Comparison of ENCODE assay signal across 8 cellular contexts in the genomic region with DNA sequence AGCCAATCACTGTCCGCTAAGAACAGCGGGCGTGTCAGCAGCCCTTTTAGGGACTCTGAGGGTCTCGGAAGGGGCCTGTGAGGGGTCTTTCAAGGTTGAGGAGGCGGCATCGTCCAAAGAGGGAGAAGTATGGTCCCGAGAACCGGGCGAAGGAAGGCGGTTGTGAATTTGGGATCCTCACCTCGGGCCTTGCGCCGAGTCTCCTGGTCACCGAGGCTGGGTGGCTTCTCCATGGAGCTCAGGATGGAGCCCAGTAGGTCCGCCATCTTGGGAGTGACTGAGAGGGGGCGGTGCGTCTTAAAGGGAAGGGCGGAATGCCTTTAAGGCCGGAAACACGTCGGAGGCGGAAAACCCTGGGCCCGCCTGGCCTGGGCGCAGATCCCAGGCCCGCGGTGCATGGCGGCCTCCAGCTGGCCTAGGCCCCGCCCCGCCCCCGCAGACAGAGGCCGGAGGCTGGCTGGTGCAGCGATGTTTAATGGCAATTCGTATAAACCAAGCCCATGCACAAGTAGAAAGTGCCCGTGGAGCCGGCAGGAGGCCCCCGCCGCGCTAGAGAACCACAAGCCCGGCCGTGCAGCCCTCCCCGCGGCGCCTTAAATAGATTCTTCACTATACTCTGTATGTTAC. TPM values are rescaled to one million over a fixed set of nuclear protein-coding genes. Genes with fewer than 3 reads are reported as not detected.
DNase-seq lines count a peak whose midpoint lies in the region; ATAC-seq, FAIRE-seq and TF ChIP-seq lines count a peak whose summit lies in the region.

A gene with protein sequence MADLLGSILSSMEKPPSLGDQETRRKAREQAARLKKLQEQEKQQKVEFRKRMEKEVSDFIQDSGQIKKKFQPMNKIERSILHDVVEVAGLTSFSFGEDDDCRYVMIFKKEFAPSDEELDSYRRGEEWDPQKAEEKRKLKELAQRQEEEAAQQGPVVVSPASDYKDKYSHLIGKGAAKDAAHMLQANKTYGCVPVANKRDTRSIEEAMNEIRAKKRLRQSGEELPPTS (minus strand): TSS at position 279 of the 627 bp plus-strand sequence. CDS start 13 bp downstream, at position 266.

- CTCF ChIA-PET in endothelial cell of umbilical vein (lab: Charles Lee) = interaction anchor here (1.0 to 4.5 kb wide), 11 partner anchors 11 to 257 kb away, joined by 3 to 40 read pairs (median 6); a partner anchor contains a TSS

- H3K9ac ChIP-seq in HUES64 (ENCODE audit: low read depth, low read length) = peak within 1 kb of the TSS; percentile 88
- peak within 1 kb of the TSS; percentile 86 for H3K9ac ChIP-seq in OCI-LY3 (ENCODE audit: low read length)
- H3K9ac ChIP-seq in endothelial cell of umbilical vein (replicated peaks; ENCODE audit: extremely low read depth, insufficient read depth, low read length) = peak within 1 kb of the TSS; percentile 71

- under 1% methylated on average over 43 of the region's 43 CpGs for whole genome bisulfite sequencing in HUES64

- H3K9me3 ChIP-seq in HUES64 (ENCODE audit: insufficient read depth, low read depth, low read length) (no peaks in the 10 kb centered on the region), OCI-LY3 (ENCODE audit: insufficient read depth, low read length) (no peaks in the 10 kb centered on the region), endothelial cell of umbilical vein (replicated peaks; ENCODE audit: control insufficient read depth, insufficient read depth, low read length) (no peaks in the 10 kb centered on the region), mononuclear cell (ENCODE audit: low read depth, low read length) (no peaks in the 10 kb centered on the region)

- H3K79me2 ChIP-seq in OCI-LY3 (ENCODE audit: low read length) = peaks cover 14% of the 10 kb centered on the region
- H3K79me2 ChIP-seq in endothelial cell of umbilical vein (ENCODE audit: control insufficient read depth, insufficient read depth, low read length) = peaks cover 9% of the 10 kb centered on the region

- H4K20me1 ChIP-seq in OCI-LY3 (ENCODE audit: insufficient read depth, low read length) (no peaks in the 10 kb centered on the region), endothelial cell of umbilical vein (replicated peaks; ENCODE audit: control insufficient read depth, extremely low read depth, insufficient read depth, low read length) (no peaks in the 10 kb centered on the region)

- H3K4me2 ChIP-seq in OCI-LY3 (ENCODE audit: low read length) = peak within 1 kb of the TSS; percentile 98
- peak within 1 kb of the TSS; percentile 85 for H3K4me2 ChIP-seq in endothelial cell of umbilical vein (ENCODE audit: insufficient read depth, low read length)

- TSS peak; percentile 71 for BruUV-seq in endothelial cell of umbilical vein (replicated peaks; lab: Mats Ljungman, UMichigan)

- no peaks in the 10 kb centered on the region for H3K27me3 ChIP-seq in HUES64 (ENCODE audit: insufficient read depth, low read length)
- H3K27me3 ChIP-seq in OCI-LY3 (ENCODE audit: low read depth, low read length) = no peaks in the 10 kb centered on the region
- no peaks in the 10 kb centered on the region for H3K27me3 ChIP-seq in endothelial cell of umbilical vein (ENCODE audit: control insufficient read depth in 2 of 2, insufficient read depth in 2 of 2, low read length in 2 of 2)
- no peaks in the 10 kb centered on the region for H3K27me3 ChIP-seq in mononuclear cell (ENCODE audit: insufficient read depth, low read length)

- intact Hi-C loops in endothelial cell of umbilical vein (cut with micrococcal nuclease) = loop anchor here (1.0 kb wide), 4 partner anchors 19 to 58 kb away; a partner anchor contains a TSS

- H3K36me3 ChIP-seq in HUES64 (ENCODE audit: insufficient read depth, low read length) (peaks cover 6% of the 10 kb centered on the region), OCI-LY3 (replicated peaks; ENCODE audit: low read depth, low read length) (peaks cover 17% of the 10 kb centered on the region), endothelial cell of umbilical vein (ENCODE audit: control insufficient read depth in 2 of 2, extremely low read depth in 1 of 2, insufficient read depth in 2 of 2, low read length in 2 of 2) (peaks cover 4 to 18% of the 10 kb centered on the region in 2 experiments)

- H3K4me1 ChIP-seq in HUES64 (ENCODE audit: insufficient read depth, low read length) = peaks cover 11% of the 10 kb centered on the region; the same call in 1 of the 2 replicates
- peaks cover 18% of the 10 kb centered on the region for H3K4me1 ChIP-seq in OCI-LY3 (ENCODE audit: low read length)
- H3K4me1 ChIP-seq in endothelial cell of umbilical vein (ENCODE audit: control insufficient read depth, extremely low read depth, insufficient read depth, low read length) = peaks cover 24% of the 10 kb centered on the region
- peaks cover 45% of the 10 kb centered on the region for H3K4me1 ChIP-seq in mononuclear cell (ENCODE audit: insufficient read depth, low read length)

- dilution Hi-C loops in endothelial cell of umbilical vein (cut with MboI; ENCODE audit: extremely low pct_ligation_motif_present, low sequenced_read_pairs) = no loop called here

- no peak for FAIRE-seq in D721Med (lab: Jason Lieb, UNC)
- no peak for FAIRE-seq in endothelial cell of umbilical vein (lab: Jason Lieb, UNC)

- peak; percentile 89 for DNase-seq in D721Med (ENCODE audit: insufficient read length, low spot score)
- peak; percentile 96 for DNase-seq in activated CD8-positive, alpha-beta memory T cell treated with anti-CD3 and anti-CD28 coated beads, Interleukin-2, amount 50 U/mL, for 48 hours
- DNase-seq in endothelial cell of umbilical vein (ENCODE audit: low read depth, low spot score) = peak; percentile 99
- DNase-seq in stimulated activated CD8-positive, alpha-beta memory T cell treated with anti-CD3 and anti-CD28 coated beads, Interleukin-2, amount 100 ng/mL, for 48 hours (ENCODE audit: low read depth in 2 of 2) = peak; percentile 90

- no peaks in the 10 kb centered on the region for H3K9me1 ChIP-seq in endothelial cell of umbilical vein (replicated peaks; ENCODE audit: control insufficient read depth, extremely low read depth, insufficient read depth, low read length)

- H2AFZ ChIP-seq in OCI-LY3 (ENCODE audit: low read depth, low read length) (peak within 1 kb of the TSS; percentile 61; the same call in 1 of the 2 replicates), endothelial cell of umbilical vein (ENCODE audit: low read depth, low read length) (peak within 1 kb of the TSS; percentile 45)

- H3K4me3 ChIP-seq in HUES64 (ENCODE audit: low read length) (peak within 1 kb of the TSS; percentile 73), OCI-LY3 (ENCODE audit: low read length) (peak within 1 kb of the TSS; percentile 99), endothelial cell of umbilical vein (replicated peaks in 1 of 3; ENCODE audit: insufficient read depth in 1 of 3, low read depth in 1 of 3, low read length in 3 of 3) (peak within 1 kb of the TSS; percentile 20 to 87 (median 63)), mononuclear cell (ENCODE audit: low read length) (peak within 1 kb of the TSS; percentile 88)

- TF ChIP-seq CTCF in D721Med (IDR thresholded peaks at IDR 0.05; ENCODE audit: insufficient read depth, missing control alignments) (no peak), OCI-LY3 (IDR thresholded peaks at IDR 0.05; ENCODE audit: low read depth, low read length) (no peak), endothelial cell of umbilical vein (IDR thresholded peaks at IDR 0.05; ENCODE audit: extremely low read depth in 1 of 2, insufficient read depth in 1 of 2, low read depth in 1 of 2, low read length in 2 of 2) (no peak)

- TF ChIP-seq POLR2A in endothelial cell of umbilical vein (IDR thresholded peaks at IDR 0.05; ENCODE audit: low read depth, low read length) = peak; percentile 95

- H3K27ac ChIP-seq in HUES64 (ENCODE audit: low read depth, low read length) (peak within 1 kb of the TSS; percentile 95), OCI-LY3 (ENCODE audit: low read length) (peak within 1 kb of the TSS; percentile 99), endothelial cell of umbilical vein (ENCODE audit: insufficient read depth, low read depth, low read length) (peak within 1 kb of the TSS; percentile 69)

- POLR2A ChIA-PET in endothelial cell of umbilical vein (lab: Charles Lee) = interaction anchor here (0.6 to 2.6 kb wide), 9 partner anchors 14 to 155 kb away, joined by 3 to 18 read pairs (median 5); a partner anchor contains a TSS

- peak; percentile 51 for ATAC-seq in GM21515 (IDR thresholded peaks at IDR 0.05; ENCODE audit: unreplicated experiment)

TF ChIP-seq in endothelial cell of umbilical vein, 7 proteins besides CTCF, POLR2A, EP300 and RAD21:
- TF ChIP-seq, protein P1, sequence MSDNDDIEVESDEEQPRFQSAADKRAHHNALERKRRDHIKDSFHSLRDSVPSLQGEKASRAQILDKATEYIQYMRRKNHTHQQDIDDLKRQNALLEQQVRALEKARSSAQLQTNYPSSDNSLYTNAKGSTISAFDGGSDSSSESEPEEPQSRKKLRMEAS (IDR thresholded peaks at IDR 0.05; ENCODE audit: insufficient read depth, insufficient read length) = peak; percentile 52
- TF ChIP-seq EZH2 (IDR thresholded peaks at IDR 0.05; ENCODE audit: borderline replicate concordance, low read depth, low read length, severe bottlenecking) = no peak
- TF ChIP-seq POLR2AphosphoS5 (IDR thresholded peaks at IDR 0.05; ENCODE audit: insufficient read depth, low read depth, low read length) = peak; percentile 85
TF ChIP-seq in endothelial cell of umbilical vein: peak in this region for 2.

RNA-seq across cellular contexts. Expression of the gene that starts here (rescaled TPM):
- 73.1 TPM for polyA plus RNA-seq in HUES64 (2013, experiment 1 of 2)
- polyA plus RNA-seq in HUES64 (2013, experiment 2 of 2) = 89.2 TPM
- total RNA-seq in endothelial cell of umbilical vein (65.1 and 75.2 TPM in 2 replicates), mononuclear cell (30.4 TPM)
- polyA plus RNA-seq in endothelial cell of umbilical vein = 58.4 and 68.6 TPM in 2 replicates
- 107 and 110 TPM in 2 replicates for polyA plus RNA-seq in endothelial cell of umbilical vein (2011; cell fraction: cytosol; rRNA removed)
- 80.7 and 94.6 TPM in 2 replicates for polyA plus RNA-seq in endothelial cell of umbilical vein (2011; cell fraction: nucleus; rRNA removed)
- 72.7 and 84.3 TPM in 2 replicates for polyA plus RNA-seq in endothelial cell of umbilical vein (2012)
- polyA minus RNA-seq in endothelial cell of umbilical vein = 31.5 and 31.8 TPM in 2 replicates
- 18.1 TPM for polyA minus RNA-seq in endothelial cell of umbilical vein (2011; cell fraction: cytosol; rRNA and poly(A)+ RNA removed)
- 13.0 and 19.6 TPM in 2 replicates for polyA minus RNA-seq in endothelial cell of umbilical vein (2011; cell fraction: nucleus; rRNA and poly(A)+ RNA removed)

Comparison
In these comparisons a context has a peak if more than half of its experiments do, and no peak if none do; other contexts are left out.
1. Peak in every context shown above with its lines: DNase-seq, ATAC-seq, H3K4me3 ChIP-seq and H3K27ac ChIP-seq.